ENCODE assay signal across 1 cellular context in the genomic region with DNA sequence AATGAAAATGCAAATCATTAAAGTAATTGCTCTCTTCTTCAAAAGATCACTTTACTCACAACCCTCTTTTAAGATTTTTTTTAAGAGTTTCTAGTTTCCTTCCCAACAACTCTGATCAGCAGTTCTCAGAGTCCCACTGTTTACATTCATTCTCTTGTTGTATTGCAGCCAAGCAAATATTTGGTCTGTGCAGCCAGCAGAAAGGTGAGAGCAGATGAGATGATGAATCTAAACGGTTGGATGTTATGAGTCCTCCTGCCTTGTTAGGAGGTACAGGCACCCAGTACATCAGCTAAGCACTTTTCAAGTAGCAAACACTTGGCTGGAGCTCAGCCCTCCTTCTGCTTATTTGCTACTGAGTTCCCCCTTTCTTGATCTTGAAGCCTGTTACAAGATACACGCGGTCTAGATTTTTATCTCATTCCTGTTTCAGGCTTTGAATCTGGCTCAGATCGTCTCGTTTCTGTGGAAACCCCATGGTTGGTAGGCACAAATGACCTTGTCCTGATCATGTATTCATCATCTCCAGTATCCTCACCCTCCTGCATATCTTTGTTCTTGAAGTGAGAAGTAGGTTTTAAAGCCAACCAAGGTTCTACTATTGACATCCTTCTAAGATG.
TF ChIP-seq lines count a peak whose summit lies in the region.

No MANE protein-coding gene starts in this region.

TF ChIP-seq in HepG2, 621 proteins besides CTCF, POLR2A, EP300 and RAD21 (continued from another document and continues in another):
- TF ChIP-seq CSRNP2 (CRISPR knock-in tag; conservative IDR thresholded peaks at IDR 0.05; ENCODE audit: low read depth): no peak
- TF ChIP-seq FOXO1 (CRISPR knock-in tag; IDR thresholded peaks at IDR 0.05): peak; percentile 37; the same call in 1 of the 2 replicates
- peak; percentile 39; the same call in 1 of the 2 replicates for TF ChIP-seq SAP130 (CRISPR knock-in tag; IDR thresholded peaks at IDR 0.05; ENCODE audit: low read depth)
- no peak for TF ChIP-seq ZNF710 (CRISPR knock-in tag; IDR thresholded peaks at IDR 0.05; ENCODE audit: borderline replicate concordance)
- no peak for TF ChIP-seq RBFOX2 (IDR thresholded peaks at IDR 0.05; ENCODE audit: low read depth, low read length)
- TF ChIP-seq SOX13 (IDR thresholded peaks at IDR 0.05): no peak
- peak in 1 of 2 experiments; percentile 49; a peak in 1 of 4 replicates for TF ChIP-seq SOX13 (CRISPR knock-in tag; conservative IDR thresholded peaks at IDR 0.05 in 1 of 2, IDR thresholded peaks at IDR 0.05 in 1 of 2)
- no peak for TF ChIP-seq BRF2 (CRISPR knock-in tag; IDR thresholded peaks at IDR 0.05)
- no peak for TF ChIP-seq HNRNPLL (IDR thresholded peaks at IDR 0.05; ENCODE audit: low read depth, low read length, poor library complexity, severe bottlenecking)
- peak; percentile 65; the same call in 1 of the 2 replicates for TF ChIP-seq AHDC1 (CRISPR knock-in tag; IDR thresholded peaks at IDR 0.05; ENCODE audit: borderline replicate concordance)
- no peak for TF ChIP-seq ZC3H4 (CRISPR knock-in tag; IDR thresholded peaks at IDR 0.05; ENCODE audit: borderline replicate concordance)
- TF ChIP-seq ZNF3 (CRISPR knock-in tag; IDR thresholded peaks at IDR 0.05): no peak
- no peak for TF ChIP-seq NAIF1 (CRISPR knock-in tag; IDR thresholded peaks at IDR 0.05; ENCODE audit: borderline replicate concordance)
- TF ChIP-seq MLX (CRISPR knock-in tag; IDR thresholded peaks at IDR 0.05): 0 out of 2 replicates have a peak, but pooled peaks have one; percentile 13
- TF ChIP-seq SYNCRIP (IDR thresholded peaks at IDR 0.05; ENCODE audit: insufficient read depth, low read depth, low read length): no peak
- no peak for TF ChIP-seq ZNF564 (CRISPR knock-in tag; IDR thresholded peaks at IDR 0.05)
- peak; percentile 32; the same call in 1 of the 2 replicates for TF ChIP-seq FOXJ3 (CRISPR knock-in tag; IDR thresholded peaks at IDR 0.05; ENCODE audit: borderline replicate concordance)
- peak; percentile 54 for TF ChIP-seq TEAD3 (CRISPR knock-in tag; optimal IDR thresholded peaks at IDR 0.05; ENCODE audit: borderline replicate concordance)
- TF ChIP-seq ZNF543 (CRISPR knock-in tag; IDR thresholded peaks at IDR 0.05): no peak
- no peak for TF ChIP-seq NONO (IDR thresholded peaks at IDR 0.05)
- no peak for TF ChIP-seq NONO (CRISPR knock-in tag; conservative IDR thresholded peaks at IDR 0.05)
- TF ChIP-seq MIXL1 (CRISPR knock-in tag; IDR thresholded peaks at IDR 0.05): 0 out of 2 replicates have a peak, but pooled peaks have one; percentile 34
- no peak for TF ChIP-seq ZNF496 (CRISPR knock-in tag; IDR thresholded peaks at IDR 0.05; ENCODE audit: insufficient replicate concordance)
- TF ChIP-seq NFIC (IDR thresholded peaks at IDR 0.05; ENCODE audit: low read length): no peak
- TF ChIP-seq HMGXB3 (CRISPR knock-in tag; IDR thresholded peaks at IDR 0.05; ENCODE audit: borderline replicate concordance): 0 out of 2 replicates have a peak, but pooled peaks have one; percentile 27
- TF ChIP-seq ARID2 (CRISPR knock-in tag; IDR thresholded peaks at IDR 0.05; ENCODE audit: borderline replicate concordance): no peak
- TF ChIP-seq, protein P1, sequence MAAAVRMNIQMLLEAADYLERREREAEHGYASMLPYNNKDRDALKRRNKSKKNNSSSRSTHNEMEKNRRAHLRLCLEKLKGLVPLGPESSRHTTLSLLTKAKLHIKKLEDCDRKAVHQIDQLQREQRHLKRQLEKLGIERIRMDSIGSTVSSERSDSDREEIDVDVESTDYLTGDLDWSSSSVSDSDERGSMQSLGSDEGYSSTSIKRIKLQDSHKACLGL (CRISPR knock-in tag; IDR thresholded peaks at IDR 0.05): no peak
